ENCODE assay signal across 8 cellular contexts in genomic region chr11:111878766-111879636, GRCh38.
A peak's percentile ranks its signal among the peaks of the same experiment; 100 is the strongest.
DNase-seq lines count a peak whose midpoint lies in the region; ATAC-seq and TF ChIP-seq lines count a peak whose summit lies in the region.

Gene CFAP68, plus strand, starts transcription at chr11:111879541. Its CDS starts 20 bp downstream, at chr11:111879561.
Gene FDXACB1, minus strand, starts transcription at chr11:111879165. Its CDS starts 33 bp downstream, at chr11:111879132.

- H3K4me1 ChIP-seq in OCI-LY1 (ENCODE audit: insufficient read depth, low read length, severe bottlenecking) = peaks cover 26% of the 10 kb centered on the region

- peak within 1 kb of the TSS; percentile 80 for H3K9ac ChIP-seq in OCI-LY1 (ENCODE audit: low read length)

- DNase-seq in DMS114 treated with DMSO at 0.1 percent for 48 hours (lab: John Stamatoyannopoulos, UW; ENCODE audit: unreplicated experiment) (peak; percentile 80), HuH-7 (ENCODE audit: low spot score) (peak; percentile 81), activated T-cell treated with anti-CD3 and anti-CD28 coated beads for 1 hour (ENCODE audit: low read depth) (peak; percentile 91), epidermal melanocyte (ENCODE audit: insufficient read length, low spot score) (peak; percentile 92), middle frontal gyrus (ENCODE audit: extremely low spot score, low spot score) (peak; percentile 98)
- DNase-seq in stimulated activated CD8-positive, alpha-beta memory T cell treated with anti-CD3 and anti-CD28 coated beads, Interleukin-2, amount 100 ng/mL, for 48 hours (ENCODE audit: low read depth in 2 of 2) = peak; percentile 86 to 90

- H3K4me2 ChIP-seq in OCI-LY1 (ENCODE audit: low read length) = peak within 1 kb of the TSS; percentile 90

- no peaks in the 10 kb centered on the region for H3K79me2 ChIP-seq in OCI-LY1 (ENCODE audit: insufficient read depth, low read length)

- peak within 1 kb of the TSS; percentile 79 for H3K27ac ChIP-seq in OCI-LY1 (ENCODE audit: low read depth, low read length, poor library complexity, severe bottlenecking)

- peaks cover 22% of the 10 kb centered on the region; the same call in 1 of the 2 replicates for H3K36me3 ChIP-seq in OCI-LY1 (ENCODE audit: insufficient read depth, low read length)

- H3F3A ChIP-seq in OCI-LY1 (ENCODE audit: insufficient read depth, low read length) = 0 out of 2 replicates have a peak, but pooled peaks cover 9% of the 10 kb centered on the region

- H4K20me1 ChIP-seq in OCI-LY1 (ENCODE audit: insufficient read depth, low read length) = no peaks in the 10 kb centered on the region

- no peaks in the 10 kb centered on the region for H3K9me2 ChIP-seq in OCI-LY1 (ENCODE audit: low read depth, low read length)

- H2AFZ ChIP-seq in OCI-LY1 (ENCODE audit: low read length) = peak within 1 kb of the TSS; percentile 96

- ATAC-seq in GM21515 (IDR thresholded peaks at IDR 0.05; ENCODE audit: unreplicated experiment) = peak; percentile 91

- H3K9me3 ChIP-seq in OCI-LY1 (ENCODE audit: low read length) = no peaks in the 10 kb centered on the region

- TF ChIP-seq CTCF in OCI-LY1 (IDR thresholded peaks at IDR 0.05; ENCODE audit: low read length) = peak; percentile 99

- no peaks in the 10 kb centered on the region for H3K27me3 ChIP-seq in OCI-LY1 (ENCODE audit: insufficient read depth, low read length)

- peak within 1 kb of the TSS; percentile 69 for H3K4me3 ChIP-seq in OCI-LY1 (ENCODE audit: low read depth, low read length, poor library complexity, severe bottlenecking)

Comparison
In these comparisons a context has a peak if more than half of its experiments do, and no peak if none do; other contexts are left out.
1. Peak in every context shown above with its lines: DNase-seq, ATAC-seq, H3K4me3 ChIP-seq and H3K27ac ChIP-seq.